ENCODE assay signal across 19 cellular contexts in genomic region chr4:5280845-5281244, GRCh38.
A peak's percentile ranks its signal among the peaks of the same experiment; 100 is the strongest.
DNase-seq lines count a peak whose midpoint lies in the region; ATAC-seq, FAIRE-seq and TF ChIP-seq lines count a peak whose summit lies in the region.
"Had no signal": no experiment of that assay in that cellular context is flagged by ENCODE, and none has a peak within 500 bp of the region (broad histone marks: within the 10 kb centered on the region; RNA-seq: fewer than 3 reads in every experiment).

No MANE protein-coding gene starts in this region.

- no peak overlapping the region for H3K27ac Mint-ChIP-seq in activated T-cell treated with anti-CD3 and anti-CD28 coated beads, Interleukin-2, amount 50 U/mL, for 72 hours
- no peak overlapping the region for H3K27ac Mint-ChIP-seq in stimulated activated memory B cell treated with anti-CD40 and anti-IgM and Interleukin-4, amounts not matched to agents 10 μg/mL and 1 μg/mL and 100 μg/mL, for 72 hours
- H3K27ac Mint-ChIP-seq: CD4-positive, CD25-positive, alpha-beta regulatory T cell had no signal

- H3K36me3 ChIP-seq in BE2C (no peaks in the 10 kb centered on the region), SJCRH30 (no peaks in the 10 kb centered on the region)

- no peaks in the 10 kb centered on the region; the same call in 1 of the 2 replicates for H3K27me3 ChIP-seq in BE2C
- no peaks in the 10 kb centered on the region for H3K27me3 ChIP-seq in SJCRH30

- no peaks in the 10 kb centered on the region for H3K36me3 Mint-ChIP-seq in activated T-cell treated with anti-CD3 and anti-CD28 coated beads, Interleukin-2, amount 50 U/mL, for 72 hours (ENCODE audit: insufficient read depth in 2 of 2)
- no peaks in the 10 kb centered on the region for H3K36me3 Mint-ChIP-seq in activated T-cell treated with anti-CD3 and anti-CD28 coated beads, Interleukin-2, amount 50 U/mL, for 4 hours (ENCODE audit: insufficient read depth)
- no peaks in the 10 kb centered on the region for H3K36me3 Mint-ChIP-seq in stimulated activated memory B cell treated with anti-CD40 and anti-IgM and Interleukin-4, amounts not matched to agents 10 μg/mL and 1 μg/mL and 100 μg/mL, for 72 hours
- H3K36me3 Mint-ChIP-seq: CD4-positive, CD25-positive, alpha-beta regulatory T cell had no signal

- ATAC-seq in activated T-cell treated with anti-CD3 and anti-CD28 coated beads, Interleukin-2, amount 50 U/mL, for 72 hours (replicated peaks in 1 of 2), result peak; percentile 37 to 64
- ATAC-seq in activated T-cell treated with anti-CD3 and anti-CD28 coated beads, Interleukin-2, amount 50 U/mL, for 4 hours, result no peak
- ATAC-seq in HG03280 (IDR thresholded peaks at IDR 0.05; ENCODE audit: unreplicated experiment), result peak; percentile 51
- ATAC-seq in stimulated activated memory B cell treated with anti-CD40 and anti-IgM and Interleukin-4, amounts not matched to agents 10 μg/mL and 1 μg/mL and 100 μg/mL, for 72 hours, result peak; percentile 78
- ATAC-seq: K562 had no signal

- no peak overlapping the region for H3K27ac ChIP-seq in SJCRH30
- H3K27ac ChIP-seq: PC-9 had no signal

- H3K27me3 Mint-ChIP-seq in activated T-cell treated with anti-CD3 and anti-CD28 coated beads, Interleukin-2, amount 50 U/mL, for 72 hours (ENCODE audit: low read depth), result no peaks in the 10 kb centered on the region
- no peaks in the 10 kb centered on the region for H3K27me3 Mint-ChIP-seq in activated T-cell treated with anti-CD3 and anti-CD28 coated beads, Interleukin-2, amount 50 U/mL, for 4 hours (ENCODE audit: low read depth)
- H3K27me3 Mint-ChIP-seq in stimulated activated memory B cell treated with anti-CD40 and anti-IgM and Interleukin-4, amounts not matched to agents 10 μg/mL and 1 μg/mL and 100 μg/mL, for 72 hours, result peaks cover 8% of the 10 kb centered on the region
- H3K27me3 Mint-ChIP-seq: CD4-positive, CD25-positive, alpha-beta regulatory T cell had no signal

- no peak for DNase-seq in activated T-cell treated with anti-CD3 and anti-CD28 coated beads, Interleukin-2, amount 50 U/mL, for 72 hours
- DNase-seq in activated T-cell treated with anti-CD3 and anti-CD28 coated beads, Interleukin-2, amount 50 U/mL, for 4 hours, result no peak
- DNase-seq in GM12892 (ENCODE audit: insufficient read length) (no peak), BE2C (no peak), SJCRH30 (no peak)
- DNase-seq: ACHN; AML-193; Caco-2; CD4-positive, CD25-positive, alpha-beta regulatory T cell; DMS153; H7; NCI-H1048; NCI-H1436 treated with DMSO at 0.1 percent for 48 hours; NCI-H2029 treated with DMSO at 0.1 percent for 48 hours; NCI-H748 treated with DMSO at 0.1 percent for 48 hours; PC-9 had no signal

- no peak for TF ChIP-seq POLR2A in GM12892 (IDR thresholded peaks at IDR 0.05; ENCODE audit: low read depth, low read length)

- no peaks in the 10 kb centered on the region for H3K4me1 Mint-ChIP-seq in activated T-cell treated with anti-CD3 and anti-CD28 coated beads, Interleukin-2, amount 50 U/mL, for 72 hours (ENCODE audit: low read depth)
- no peaks in the 10 kb centered on the region for H3K4me1 Mint-ChIP-seq in activated T-cell treated with anti-CD3 and anti-CD28 coated beads, Interleukin-2, amount 50 U/mL, for 4 hours (ENCODE audit: low read depth)
- H3K4me1 Mint-ChIP-seq in stimulated activated memory B cell treated with anti-CD40 and anti-IgM and Interleukin-4, amounts not matched to agents 10 μg/mL and 1 μg/mL and 100 μg/mL, for 72 hours, result peaks cover 9% of the 10 kb centered on the region
- H3K4me1 Mint-ChIP-seq: CD4-positive, CD25-positive, alpha-beta regulatory T cell had no signal

- no peak overlapping the region for H3K4me3 ChIP-seq in BE2C (ENCODE audit: low read depth, low read length)
- no peak overlapping the region for H3K4me3 ChIP-seq in SJCRH30
- H3K4me3 ChIP-seq: K562, PC-9 had no signal

- no peaks in the 10 kb centered on the region for H3K4me1 ChIP-seq in BE2C
- no peaks in the 10 kb centered on the region for H3K4me1 ChIP-seq in SJCRH30
- H3K4me1 ChIP-seq: Caco-2 had no signal

- H3K9me3 Mint-ChIP-seq in activated T-cell treated with anti-CD3 and anti-CD28 coated beads, Interleukin-2, amount 50 U/mL, for 72 hours, result no peaks in the 10 kb centered on the region
- H3K9me3 Mint-ChIP-seq in activated T-cell treated with anti-CD3 and anti-CD28 coated beads, Interleukin-2, amount 50 U/mL, for 4 hours, result no peaks in the 10 kb centered on the region
- H3K9me3 Mint-ChIP-seq in stimulated activated memory B cell treated with anti-CD40 and anti-IgM and Interleukin-4, amounts not matched to agents 10 μg/mL and 1 μg/mL and 100 μg/mL, for 72 hours, result peaks cover 2% of the 10 kb centered on the region

- TF ChIP-seq CTCF in BE2C (IDR thresholded peaks at IDR 0.05; ENCODE audit: low read depth, low read length), result no peak

- H3K9me3 ChIP-seq in BE2C (no peaks in the 10 kb centered on the region), SJCRH30 (replicated peaks) (no peaks in the 10 kb centered on the region)
- H3K9me3 ChIP-seq: Caco-2 had no signal

- H3K4me3 Mint-ChIP-seq in activated T-cell treated with anti-CD3 and anti-CD28 coated beads, Interleukin-2, amount 50 U/mL, for 72 hours, result no peak overlapping the region
- H3K4me3 Mint-ChIP-seq in activated T-cell treated with anti-CD3 and anti-CD28 coated beads, Interleukin-2, amount 50 U/mL, for 4 hours, result no peak overlapping the region
- no peak overlapping the region for H3K4me3 Mint-ChIP-seq in stimulated activated memory B cell treated with anti-CD40 and anti-IgM and Interleukin-4, amounts not matched to agents 10 μg/mL and 1 μg/mL and 100 μg/mL, for 72 hours
- H3K4me3 Mint-ChIP-seq: CD4-positive, CD25-positive, alpha-beta regulatory T cell had no signal

- peak; percentile 57 for FAIRE-seq in GM12892 (lab: Jason Lieb, UNC)
- FAIRE-seq: K562 had no signal

Comparison
In these comparisons a context has a peak if more than half of its experiments do, and no peak if none do; other contexts are left out.
1. ATAC-seq: peak in activated T-cell treated with anti-CD3 and anti-CD28 coated beads, Interleukin-2, amount 50 U/mL, for 72 hours (2 of 2), HG03280 (single experiment) and stimulated activated memory B cell treated with anti-CD40 and anti-IgM and Interleukin-4, amounts not matched to agents 10 μg/mL and 1 μg/mL and 100 μg/mL, for 72 hours (single experiment); none in activated T-cell treated with anti-CD3 and anti-CD28 coated beads, Interleukin-2, amount 50 U/mL, for 4 hours (0 of 2).